In the genomic region with DNA sequence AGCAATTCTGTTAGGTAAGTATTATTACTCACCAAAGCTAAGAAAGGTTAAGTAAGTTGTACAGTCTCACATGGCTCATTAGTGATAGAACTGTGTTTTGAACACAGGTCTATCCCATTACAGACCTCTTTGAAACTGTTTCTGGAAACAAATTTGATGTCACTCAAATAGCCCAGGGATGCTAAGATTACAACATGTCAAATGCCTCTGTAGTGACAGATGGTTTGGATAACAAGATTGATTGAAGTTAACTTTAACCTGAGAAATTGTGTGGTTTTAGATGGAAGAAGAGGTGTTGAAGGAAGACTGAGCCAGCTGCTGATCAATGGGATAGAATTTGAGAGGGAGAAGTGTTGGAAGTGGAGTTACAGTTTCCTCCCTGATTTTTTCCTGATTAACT, we compare ENCODE assay signal across 6 cellular contexts.
"Had no signal": no experiment of that assay in that cellular context is flagged by ENCODE, and none has a peak within 500 bp of the region (broad histone marks: within the 10 kb centered on the region; RNA-seq: fewer than 3 reads in every experiment).

No MANE protein-coding gene starts in this region.

- DNase-seq: GM23248, H9, HCEC 1CT, HFFc6 had no signal

- H3K27ac ChIP-seq: GM23248, HL-60 had no signal

- H3K4me1 Mint-ChIP-seq: IgD-negative memory B cell had no signal

- H3K4me3 Mint-ChIP-seq: H9, HFFc6, IgD-negative memory B cell had no signal

- H3K36me3 Mint-ChIP-seq: IgD-negative memory B cell had no signal

- H3K4me3 ChIP-seq: GM23248 had no signal

- H3K9me3 Mint-ChIP-seq: H9, HFFc6 had no signal

- H3K27ac Mint-ChIP-seq: H9, HFFc6, IgD-negative memory B cell had no signal

- H2AFZ ChIP-seq: GM23248 had no signal
